ENCODE assay signal across 8 cellular contexts in the genomic region with DNA sequence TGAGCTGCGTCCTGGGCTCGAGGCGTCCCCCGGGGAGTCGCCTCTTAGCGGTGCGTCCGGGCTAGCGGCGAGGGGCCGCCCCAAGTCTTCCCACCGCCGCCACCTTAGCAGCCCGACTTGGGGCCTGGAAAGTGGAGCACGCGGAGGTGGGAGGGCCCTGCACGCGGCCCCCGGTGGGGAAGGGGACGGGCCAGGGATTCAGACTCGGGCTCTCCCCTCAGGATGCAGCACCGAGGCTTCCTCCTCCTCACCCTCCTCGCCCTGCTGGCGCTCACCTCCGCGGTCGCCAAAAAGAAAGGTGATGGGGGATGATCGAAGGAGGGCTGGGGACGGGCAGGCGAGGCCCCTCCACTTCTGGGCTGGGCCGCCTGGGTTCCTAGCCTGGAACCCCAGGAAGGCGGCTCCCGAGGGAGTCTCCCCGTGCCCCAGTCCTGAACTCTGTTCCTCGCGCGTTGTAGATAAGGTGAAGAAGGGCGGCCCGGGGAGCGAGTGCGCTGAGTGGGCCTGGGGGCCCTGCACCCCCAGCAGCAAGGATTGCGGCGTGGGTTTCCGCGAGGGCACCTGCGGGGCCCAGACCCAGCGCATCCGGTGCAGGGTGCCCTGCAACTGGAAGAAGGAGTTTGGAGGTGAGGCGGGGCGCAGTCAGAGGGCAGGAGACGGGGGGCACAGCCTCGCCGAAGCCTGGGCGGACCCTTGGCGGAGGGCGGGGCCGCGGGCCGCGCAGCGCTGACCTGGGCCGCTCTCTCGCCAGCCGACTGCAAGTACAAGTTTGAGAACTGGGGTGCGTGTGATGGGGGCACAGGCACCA. TPM values are rescaled to one million over a fixed set of nuclear protein-coding genes. Genes with fewer than 3 reads are reported as not detected.
DNase-seq lines count a peak whose midpoint lies in the region; ATAC-seq, FAIRE-seq and TF ChIP-seq lines count a peak whose summit lies in the region.

No MANE protein-coding gene starts in this region.

- H3K36me3 ChIP-seq in OCI-LY3 (replicated peaks; ENCODE audit: low read depth, low read length) (peaks cover 3% of the 10 kb centered on the region), pancreas (no peaks in the 10 kb centered on the region), thyroid gland (no peaks in the 10 kb centered on the region)

- no peak overlapping the region for H3K27ac Mint-ChIP-seq in T-helper 2 cell treated with Interferon-gamma antibody and Interleukin-4, amounts not matched to agents 5 μg/mL and 100 μg/mL, for 36 hours
- no peak overlapping the region for H3K27ac Mint-ChIP-seq in endothelial cell (ENCODE audit: unreplicated experiment)

- H3K9ac ChIP-seq in OCI-LY3 (ENCODE audit: low read length): peak overlapping the region; percentile 64

- peak overlapping the region; percentile 88 for H3K4me3 ChIP-seq in OCI-LY3 (ENCODE audit: low read length)
- peak overlapping the region; percentile 44 to 69 (median 60) for H3K4me3 ChIP-seq in pancreas
- peak overlapping the region in 1 of 3 donors; percentile 75 for H3K4me3 ChIP-seq in thyroid gland (replicated peaks in 1 of 3)

- intact Hi-C loops in pancreas (cut with DNase I) (no loop called here), thyroid gland (cut with DNase I) (no loop called here)

- H3K79me2 ChIP-seq in OCI-LY3 (ENCODE audit: low read length): no peaks in the 10 kb centered on the region

- H3K27me3 ChIP-seq in OCI-LY3 (ENCODE audit: low read depth, low read length) (no peaks in the 10 kb centered on the region), pancreas (peaks cover 0 to 1% (median 0%) of the 10 kb centered on the region in 4 donors), thyroid gland (no peaks in the 10 kb centered on the region)

- H3K4me2 ChIP-seq in OCI-LY3 (ENCODE audit: low read length): peak overlapping the region; percentile 89

- H3K9me3 ChIP-seq in OCI-LY3 (ENCODE audit: insufficient read depth, low read length) (no peaks in the 10 kb centered on the region), pancreas (no peaks in the 10 kb centered on the region), thyroid gland (no peaks in the 10 kb centered on the region)

- H3K36me3 Mint-ChIP-seq in T-helper 2 cell treated with Interferon-gamma antibody and Interleukin-4, amounts not matched to agents 5 μg/mL and 100 μg/mL, for 36 hours (ENCODE audit: low read depth): peaks cover 14% of the 10 kb centered on the region
- H3K36me3 Mint-ChIP-seq in endothelial cell (ENCODE audit: low read depth, unreplicated experiment): peaks cover 19% of the 10 kb centered on the region

- no peaks in the 10 kb centered on the region for H3K9me3 Mint-ChIP-seq in T-helper 2 cell treated with Interferon-gamma antibody and Interleukin-4, amounts not matched to agents 5 μg/mL and 100 μg/mL, for 36 hours
- no peaks in the 10 kb centered on the region for H3K9me3 Mint-ChIP-seq in endothelial cell (ENCODE audit: unreplicated experiment)

- WGBS in pancreas, 2 donors: 7 to 9% methylated on average over 58 to 65 of the region's 65 CpGs
- 2 to 20% methylated on average over 3 to 45 of the region's 65 CpGs for WGBS in thyroid gland, 2 donors

- peak overlapping the region; percentile 69 for H3K4me3 Mint-ChIP-seq in T-helper 2 cell treated with Interferon-gamma antibody and Interleukin-4, amounts not matched to agents 5 μg/mL and 100 μg/mL, for 36 hours
- H3K4me3 Mint-ChIP-seq in endothelial cell (ENCODE audit: unreplicated experiment): peak overlapping the region; percentile 86

- TF ChIP-seq CTCF in OCI-LY3 (IDR thresholded peaks at IDR 0.05; ENCODE audit: low read depth, low read length) (no peak), endothelial cell (IDR thresholded peaks at IDR 0.05; ENCODE audit: unreplicated experiment) (no peak), pancreas (IDR thresholded peaks at IDR 0.05) (no peak), thyroid gland (IDR thresholded peaks at IDR 0.05) (no peak)

- peaks cover 8% of the 10 kb centered on the region for H3K4me1 Mint-ChIP-seq in T-helper 2 cell treated with Interferon-gamma antibody and Interleukin-4, amounts not matched to agents 5 μg/mL and 100 μg/mL, for 36 hours (ENCODE audit: low read depth)
- H3K4me1 Mint-ChIP-seq in endothelial cell (ENCODE audit: unreplicated experiment): peaks cover 9% of the 10 kb centered on the region

- H3K27ac ChIP-seq in OCI-LY3 (ENCODE audit: low read length) (no peak overlapping the region), pancreas (no peak overlapping the region), thyroid gland (no peak overlapping the region)

- DNase-seq in T-helper 2 cell treated with Interferon-gamma antibody and Interleukin-4, amounts not matched to agents 5 μg/mL and 100 μg/mL, for 36 hours (ENCODE audit: low spot score): no peak
- no peak for DNase-seq in T-helper 2 cell
- peak; percentile 55 for DNase-seq in endothelial cell (ENCODE audit: low spot score)
- DNase-seq in pancreas: peak in 2 of 6 donors; percentile 21 to 69
- DNase-seq in kidney glomerular epithelial cell (lab: John Stamatoyannopoulos, UW): no peak
- DNase-seq in thyroid gland: no peak

- FAIRE-seq in pancreas (lab: Jason Lieb, UNC): no peak

- peaks cover 32% of the 10 kb centered on the region for H3K27me3 Mint-ChIP-seq in T-helper 2 cell treated with Interferon-gamma antibody and Interleukin-4, amounts not matched to agents 5 μg/mL and 100 μg/mL, for 36 hours (ENCODE audit: low read depth)
- peaks cover 18% of the 10 kb centered on the region for H3K27me3 Mint-ChIP-seq in endothelial cell (ENCODE audit: unreplicated experiment)

- peak overlapping the region; percentile 20; the same call in 1 of the 2 replicates for H2AFZ ChIP-seq in OCI-LY3 (ENCODE audit: low read depth, low read length)

- TF ChIP-seq POLR2A in thyroid gland (IDR thresholded peaks at IDR 0.05): no peak

- ATAC-seq in pancreas (peak in 1 of 4 donors; percentile 3), HG03565 (IDR thresholded peaks at IDR 0.05; ENCODE audit: unreplicated experiment) (no peak)

- H4K20me1 ChIP-seq in OCI-LY3 (ENCODE audit: insufficient read depth, low read length): no peaks in the 10 kb centered on the region

- H3K4me1 ChIP-seq in OCI-LY3 (ENCODE audit: low read length) (peaks cover 3% of the 10 kb centered on the region; the same call in 1 of the 2 replicates), pancreas (peaks cover 0 to 6% (median 0%) of the 10 kb centered on the region in 3 donors), thyroid gland (peaks cover 8 to 16% of the 10 kb centered on the region in 2 donors)

RNA-seq across cellular contexts. Expression of a gene that starts 0.6 kb away (rescaled TPM):
- total RNA-seq in endothelial cell (ENCODE audit: unreplicated experiment): 553 TPM
- total RNA-seq in pancreas: 10 to 100 TPM in 4 of 6 donors, 1 to 10 TPM in 2; 4.3 to 84.4 (median 16.5) TPM
- 10 to 100 TPM; 23.6 to 66.5 TPM for polyA plus RNA-seq in pancreas
- 10 to 100 TPM in 3 of 4 donors, 1 to 10 TPM in 1; 3.3 to 24.3 (median 16.7) TPM for total RNA-seq in thyroid gland

RNA-seq across cellular contexts. Expression of a gene that starts 9.5 kb away (rescaled TPM):
- total RNA-seq in endothelial cell (ENCODE audit: unreplicated experiment): not detected
- under 1 TPM; 0.08 to 0.62 (median 0.20) TPM for total RNA-seq in pancreas
- under 1 TPM in 1 of 2 donors, not detected in 1; 0.66 TPM for polyA plus RNA-seq in pancreas
- total RNA-seq in thyroid gland: under 1 TPM in 1 of 4 donors, not detected in 3; 0.22 TPM

RNA-seq across cellular contexts. Expression of a gene that starts 34.8 kb away (rescaled TPM):
- 127 TPM for total RNA-seq in endothelial cell (ENCODE audit: unreplicated experiment)
- total RNA-seq in pancreas: 10 to 100 TPM; 34.1 to 46.3 (median 35.0) TPM
- 10 to 100 TPM; 81.1 to 88.8 TPM for polyA plus RNA-seq in pancreas
- 10 to 100 TPM; 29.7 to 53.5 (median 41.8) TPM for total RNA-seq in thyroid gland
